In the genomic region with DNA sequence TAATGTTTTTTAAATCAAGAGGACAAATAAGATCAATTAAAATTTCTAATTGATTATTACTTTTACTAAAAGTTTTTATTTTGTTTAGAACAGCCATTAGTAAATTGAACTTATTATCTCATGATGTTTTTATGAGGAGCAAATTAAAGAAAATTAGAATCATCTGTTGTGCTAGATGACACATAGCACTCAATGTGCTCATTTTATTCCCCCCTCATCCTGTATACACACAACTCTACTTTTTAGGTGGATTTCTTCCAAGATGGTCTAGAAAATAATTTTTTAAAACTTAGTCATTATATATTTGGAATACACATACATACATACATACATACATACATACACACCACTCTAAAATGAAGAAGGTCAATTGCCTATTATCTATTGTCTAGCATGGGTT, we compare ENCODE assay signal across 40 cellular contexts.
"Had no signal": no experiment of that assay in that cellular context is flagged by ENCODE, and none has a peak within 500 bp of the region (broad histone marks: within the 10 kb centered on the region; RNA-seq: fewer than 3 reads in every experiment).

No MANE protein-coding gene starts in this region.

- H3K4me3 ChIP-seq: adrenal gland, ascending aorta, body of pancreas, breast epithelium, cardiac muscle cell had no signal

- FAIRE-seq: astrocyte, bronchial epithelial cell had no signal

- H3K36me3 Mint-ChIP-seq: activated naive CD4-positive, alpha-beta T cell treated with anti-CD3 and anti-CD28 coated beads, Interleukin-2, amount 10 ng/mL, durations not matched to agents 7 days and 5 days had no signal

- H3K9me3 Mint-ChIP-seq: activated naive CD4-positive, alpha-beta T cell treated with anti-CD3 and anti-CD28 coated beads for 36 hours; activated naive CD4-positive, alpha-beta T cell treated with anti-CD3 and anti-CD28 coated beads, Interleukin-2, amount 50 U/mL, for 24 hours; activated naive CD4-positive, alpha-beta T cell treated with anti-CD3 and anti-CD28 coated beads, Interleukin-2, amount 50 U/mL, for 72 hours; activated naive CD8-positive, alpha-beta T cell treated with anti-CD3 and anti-CD28 coated beads for 36 hours; activated naive CD8-positive, alpha-beta T cell treated with anti-CD3 and anti-CD28 coated beads, Interleukin-2, amount 50 U/mL, for 24 hours; activated T-cell treated with anti-CD3 and anti-CD28 coated beads, Interleukin-2, amount 50 U/mL, for 24 hours; activated T-cell treated with anti-CD3 and anti-CD28 coated beads, Interleukin-2, amount 50 U/mL, for 72 hours; activated T-helper 1 cell treated with anti-CD3 and anti-CD28 coated beads, Interleukin-12 subunit alpha, Interleukin-12 subunit beta, Interleukin-2, Interleukin-4 antibody, amounts not matched to agents 30 ng/mL and 10 ng/mL and 1 ng/mL, durations not matched to agents 14 hours and 24 hours and 36 hours; activated T-helper 2 cell treated with anti-CD3 and anti-CD28 coated beads, Interferon-gamma antibody, Interleukin-2, Interleukin-4, amounts not matched to agents 10 μg/mL and 5 μg/mL and 100 μg/mL, durations not matched to agents 14 hours and 24 hours and 36 hours; brain; central memory CD8-positive, alpha-beta T cell had no signal

- H3K27me3 ChIP-seq: adrenal gland, ascending aorta, body of pancreas, brain microvascular endothelial cell, breast epithelium, cardiac muscle cell had no signal

- DNase-seq: activated effector memory CD4-positive, alpha-beta T cell treated with anti-CD3 and anti-CD28 coated beads, Interleukin-2, amount 50 U/mL, for 16 hours; activated effector memory CD4-positive, alpha-beta T cell treated with Interleukin-2 at 50 U/mL for 16 hours; activated gamma-delta T cell; activated gamma-delta T cell treated with Interleukin-2 at 50 U/mL for 16 hours; activated naive CD4-positive, alpha-beta T cell; activated naive CD4-positive, alpha-beta T cell treated with anti-CD3 and anti-CD28 coated beads for 36 hours; activated naive CD4-positive, alpha-beta T cell treated with anti-CD3 and anti-CD28 coated beads, Interleukin-2, amount 10 ng/mL, durations not matched to agents 7 days and 5 days; activated naive CD4-positive, alpha-beta T cell treated with anti-CD3 and anti-CD28 coated beads, Interleukin-2, amount 50 U/mL, for 16 hours; activated naive CD4-positive, alpha-beta T cell treated with Interleukin-2 at 50 U/mL for 16 hours; activated naive CD8-positive, alpha-beta T cell treated with anti-CD3 and anti-CD28 coated beads for 36 hours; activated naive CD8-positive, alpha-beta T cell treated with anti-CD3 and anti-CD28 coated beads, Interleukin-2, amount 10 ng/mL, durations not matched to agents 7 days and 5 days; activated naive CD8-positive, alpha-beta T cell treated with anti-CD3 and anti-CD28 coated beads, Interleukin-2, amount 50 U/mL, for 24 hours; activated T-cell treated with anti-CD3 and anti-CD28 coated beads for 4 hours; activated T-cell treated with anti-CD3 and anti-CD28 coated beads, Interleukin-2, amount 50 U/mL, for 1 hour; activated T-cell treated with anti-CD3 and anti-CD28 coated beads, Interleukin-2, amount 50 U/mL, for 24 hours; activated T-cell treated with anti-CD3 and anti-CD28 coated beads, Interleukin-2, amount 50 U/mL, for 4 hours; activated T-cell treated with anti-CD3 and anti-CD28 coated beads, Interleukin-2, amount 50 U/mL, for 48 hours; activated T-cell treated with anti-CD3 and anti-CD28 coated beads, Interleukin-2, amount 50 U/mL, for 72 hours; adrenal gland; amniotic stem cell; amygdala; anterior cingulate cortex; aorta; body of pancreas; brain microvascular endothelial cell; caudate nucleus; central memory CD4-positive, alpha-beta T cell had no signal

- H3K27me3 Mint-ChIP-seq: activated naive CD4-positive, alpha-beta T cell treated with anti-CD3 and anti-CD28 coated beads, Interleukin-2, amount 10 ng/mL, durations not matched to agents 7 days and 5 days; activated naive CD4-positive, alpha-beta T cell treated with anti-CD3 and anti-CD28 coated beads, Interleukin-2, amount 50 U/mL, for 24 hours; activated naive CD8-positive, alpha-beta T cell; activated naive CD8-positive, alpha-beta T cell treated with anti-CD3 and anti-CD28 coated beads for 36 hours; activated naive CD8-positive, alpha-beta T cell treated with anti-CD3 and anti-CD28 coated beads, Interleukin-2, amount 10 ng/mL, durations not matched to agents 7 days and 5 days; activated naive CD8-positive, alpha-beta T cell treated with anti-CD3 and anti-CD28 coated beads, Interleukin-2, amount 50 U/mL, for 24 hours; activated T-cell treated with anti-CD3 and anti-CD28 coated beads, Interleukin-2, amount 50 U/mL, for 24 hours; activated T-helper 17 cell treated with anti-CD3 and anti-CD28 coated beads, Interleukin-2, amount 50 U/mL, for 72 hours; brain; central memory CD8-positive, alpha-beta T cell had no signal

- H3K36me3 ChIP-seq: adrenal gland, ascending aorta, brain microvascular endothelial cell, breast epithelium, cardiac muscle cell had no signal

- H3K27ac Mint-ChIP-seq: activated naive CD4-positive, alpha-beta T cell treated with anti-CD3 and anti-CD28 coated beads for 36 hours; activated naive CD4-positive, alpha-beta T cell treated with anti-CD3 and anti-CD28 coated beads, Interleukin-2, amount 10 ng/mL, durations not matched to agents 7 days and 5 days; activated naive CD4-positive, alpha-beta T cell treated with anti-CD3 and anti-CD28 coated beads, Interleukin-2, amount 50 U/mL, for 24 hours; activated naive CD4-positive, alpha-beta T cell treated with anti-CD3 and anti-CD28 coated beads, Interleukin-2, amount 50 U/mL, for 72 hours; activated naive CD8-positive, alpha-beta T cell; activated naive CD8-positive, alpha-beta T cell treated with anti-CD3 and anti-CD28 coated beads for 36 hours; activated naive CD8-positive, alpha-beta T cell treated with anti-CD3 and anti-CD28 coated beads, Interleukin-2, amount 10 ng/mL, durations not matched to agents 7 days and 5 days; activated naive CD8-positive, alpha-beta T cell treated with anti-CD3 and anti-CD28 coated beads, Interleukin-2, amount 50 U/mL, for 24 hours; activated T-cell treated with anti-CD3 and anti-CD28 coated beads, Interleukin-2, amount 50 U/mL, for 24 hours; activated T-cell treated with anti-CD3 and anti-CD28 coated beads, Interleukin-2, amount 50 U/mL, for 72 hours; activated T-helper 1 cell treated with anti-CD3 and anti-CD28 coated beads, Interleukin-12 subunit alpha, Interleukin-12 subunit beta, Interleukin-2, Interleukin-4 antibody, amounts not matched to agents 30 ng/mL and 10 ng/mL and 1 ng/mL, durations not matched to agents 14 hours and 24 hours and 36 hours; activated T-helper 17 cell treated with anti-CD3 and anti-CD28 coated beads, Interleukin-2, amount 50 U/mL, for 72 hours; activated T-helper 2 cell treated with anti-CD3 and anti-CD28 coated beads, Interferon-gamma antibody, Interleukin-2, Interleukin-4, amounts not matched to agents 10 μg/mL and 5 μg/mL and 100 μg/mL, durations not matched to agents 14 hours and 24 hours and 36 hours; brain had no signal

- H3K4me1 ChIP-seq: breast epithelium had no signal

- H3K27ac ChIP-seq: adrenal gland, ascending aorta, body of pancreas, brain microvascular endothelial cell, breast epithelium, cardiac muscle cell had no signal

- H3K9me3 ChIP-seq: adrenal gland, ascending aorta, body of pancreas, breast epithelium had no signal

- H3K4me1 Mint-ChIP-seq: activated naive CD4-positive, alpha-beta T cell treated with anti-CD3 and anti-CD28 coated beads, Interleukin-2, amount 10 ng/mL, durations not matched to agents 7 days and 5 days; activated naive CD4-positive, alpha-beta T cell treated with anti-CD3 and anti-CD28 coated beads, Interleukin-2, amount 50 U/mL, for 24 hours; activated naive CD8-positive, alpha-beta T cell treated with anti-CD3 and anti-CD28 coated beads for 36 hours; activated naive CD8-positive, alpha-beta T cell treated with anti-CD3 and anti-CD28 coated beads, Interleukin-2, amount 10 ng/mL, durations not matched to agents 7 days and 5 days; activated naive CD8-positive, alpha-beta T cell treated with anti-CD3 and anti-CD28 coated beads, Interleukin-2, amount 50 U/mL, for 24 hours; activated T-helper 17 cell treated with anti-CD3 and anti-CD28 coated beads, Interleukin-2, amount 50 U/mL, for 72 hours; brain; central memory CD8-positive, alpha-beta T cell had no signal

- H3K4me3 Mint-ChIP-seq: activated naive CD4-positive, alpha-beta T cell treated with anti-CD3 and anti-CD28 coated beads for 36 hours; activated naive CD4-positive, alpha-beta T cell treated with anti-CD3 and anti-CD28 coated beads, Interleukin-2, amount 10 ng/mL, durations not matched to agents 7 days and 5 days; activated naive CD4-positive, alpha-beta T cell treated with anti-CD3 and anti-CD28 coated beads, Interleukin-2, amount 50 U/mL, for 24 hours; activated naive CD8-positive, alpha-beta T cell; activated naive CD8-positive, alpha-beta T cell treated with anti-CD3 and anti-CD28 coated beads for 36 hours; activated naive CD8-positive, alpha-beta T cell treated with anti-CD3 and anti-CD28 coated beads, Interleukin-2, amount 10 ng/mL, durations not matched to agents 7 days and 5 days; activated naive CD8-positive, alpha-beta T cell treated with anti-CD3 and anti-CD28 coated beads, Interleukin-2, amount 50 U/mL, for 24 hours; activated T-cell treated with anti-CD3 and anti-CD28 coated beads, Interleukin-2, amount 50 U/mL, for 24 hours; activated T-cell treated with anti-CD3 and anti-CD28 coated beads, Interleukin-2, amount 50 U/mL, for 4 hours; activated T-cell treated with anti-CD3 and anti-CD28 coated beads, Interleukin-2, amount 50 U/mL, for 72 hours; activated T-helper 1 cell treated with anti-CD3 and anti-CD28 coated beads, Interleukin-12 subunit alpha, Interleukin-12 subunit beta, Interleukin-2, Interleukin-4 antibody, amounts not matched to agents 30 ng/mL and 10 ng/mL and 1 ng/mL, durations not matched to agents 14 hours and 24 hours and 36 hours; activated T-helper 17 cell treated with anti-CD3 and anti-CD28 coated beads, Interleukin-2, amount 50 U/mL, for 72 hours; brain; central memory CD8-positive, alpha-beta T cell had no signal
